Comparison of ENCODE assay signal across 12 cellular contexts in genomic region chr18:12032786-12033642, GRCh38. TPM values are rescaled to one million over a fixed set of nuclear protein-coding genes. Genes with fewer than 3 reads are reported as not detected.
DNase-seq lines count a peak whose midpoint lies in the region; ATAC-seq and TF ChIP-seq lines count a peak whose summit lies in the region.
"Had no signal": no experiment of that assay in that cellular context is flagged by ENCODE, and none has a peak within 500 bp of the region (broad histone marks: within the 10 kb centered on the region; RNA-seq: fewer than 3 reads in every experiment).

No MANE protein-coding gene starts in this region.

- DNase-seq in HCEC 1CT, result peak; percentile 68
- DNase-seq in mammary epithelial cell, result peak; percentile 47
- peak; percentile 18 for DNase-seq in kidney tubule cell (ENCODE audit: low spot score)
- peak; percentile 57 for DNase-seq in type B pancreatic cell (ENCODE audit: extremely low spot score, unreplicated experiment)
- no peak for DNase-seq in NCI-H2171 treated with DMSO at 0.1 percent for 48 hours (lab: John Stamatoyannopoulos, UW)
- DNase-seq: activated CD4-positive, alpha-beta T cell treated with anti-CD3 and anti-CD28 coated beads for 1 hour; DMS53; mucosa of descending colon had no signal

- in situ Hi-C loops in mammary epithelial cell (cut with MboI; ENCODE audit: low sequenced_read_pairs in 2 of 2), result loop anchor here (10.0 to 25.0 kb wide), 3 partner anchors 98 to 371 kb away; no protein-coding TSS in a partner anchor

- H3K9ac ChIP-seq in mammary epithelial cell (ENCODE audit: insufficient read depth, low read length), result no peak overlapping the region

- 98% methylated on average over 11 of the region's 11 CpGs for WGBS in mammary epithelial cell (ENCODE audit: low coverage, missing lambda C conversion rate)

- H3K9me3 Mint-ChIP-seq in type B pancreatic cell, result no peaks in the 10 kb centered on the region

- TF ChIP-seq CTCF in mammary epithelial cell (conservative IDR thresholded peaks at IDR 0.05 in 1 of 2, IDR thresholded peaks at IDR 0.05 in 1 of 2; ENCODE audit: extremely low read depth in 1 of 2, insufficient read depth in 1 of 2, low read depth in 1 of 2, low read length in 2 of 2) (no peak), type B pancreatic cell (conservative IDR thresholded peaks at IDR 0.05) (no peak)

- H2AFZ ChIP-seq in mammary epithelial cell (ENCODE audit: low read depth, low read length), result no peak overlapping the region

- H3K27ac Mint-ChIP-seq in type B pancreatic cell, result peak overlapping the region; percentile 37

- H3K4me2 ChIP-seq in mammary epithelial cell (ENCODE audit: insufficient read depth, low read depth, low read length), result no peak overlapping the region

- H3K27me3 Mint-ChIP-seq in type B pancreatic cell, result peaks cover 5% of the 10 kb centered on the region

- no peaks in the 10 kb centered on the region for H3K27me3 ChIP-seq in mammary epithelial cell (ENCODE audit: insufficient read depth, low read length)
- H3K27me3 ChIP-seq: ascending aorta had no signal

- intact Hi-C loops in mammary epithelial cell (cut with micrococcal nuclease), result no loop called here

- H3K79me2 ChIP-seq in mammary epithelial cell (ENCODE audit: insufficient read depth, low read length), result no peaks in the 10 kb centered on the region

- H3K36me3 Mint-ChIP-seq in type B pancreatic cell, result peaks cover 5% of the 10 kb centered on the region

- H3K4me3 ChIP-seq in mammary epithelial cell (replicated peaks in 1 of 3; ENCODE audit: insufficient read depth in 1 of 3, low read depth in 2 of 3, low read length in 3 of 3), result no peak overlapping the region
- H3K4me3 ChIP-seq: ascending aorta, mucosa of descending colon had no signal

- CTCF ChIA-PET in mammary epithelial cell (lab: Charles Lee; ENCODE audit: low non-redundant PET), result no interaction called here

- peaks cover 17% of the 10 kb centered on the region for H3K4me1 Mint-ChIP-seq in type B pancreatic cell (ENCODE audit: unreplicated experiment)

- no TSS peak for BruUV-seq in mammary epithelial cell (replicated peaks; lab: Mats Ljungman, UMichigan)

- no peaks in the 10 kb centered on the region for H3K36me3 ChIP-seq in mammary epithelial cell (ENCODE audit: insufficient read depth, low read length)

- H3K4me1 ChIP-seq in mammary epithelial cell (ENCODE audit: insufficient read depth, low read length), result peaks cover 7% of the 10 kb centered on the region
- H3K4me1 ChIP-seq: ascending aorta had no signal

- no peak overlapping the region for H3K4me3 Mint-ChIP-seq in type B pancreatic cell

- ATAC-seq in HG02763 (IDR thresholded peaks at IDR 0.05; ENCODE audit: unreplicated experiment), result no peak
- ATAC-seq in HG02840 (IDR thresholded peaks at IDR 0.05; ENCODE audit: low FRiP score, unreplicated experiment), result no peak
- ATAC-seq: mucosa of descending colon, SK-N-SH treated with all-trans-retinoic acid at 6 μM for 48 hours had no signal

- H3K27ac ChIP-seq in mammary epithelial cell (ENCODE audit: insufficient read depth, low read depth, low read length), result no peak overlapping the region
- H3K27ac ChIP-seq: ascending aorta had no signal

- H4K20me1 ChIP-seq in mammary epithelial cell (ENCODE audit: insufficient read depth, low read length), result no peaks in the 10 kb centered on the region

- dilution Hi-C loops in mammary epithelial cell (cut with HindIII; ENCODE audit: low sequenced_read_pairs), result loop anchor here (5.0 kb wide), 2 partner anchors 51 to 111 kb away; partner anchors contain the start of gene IMPA2

- H3K9me3 ChIP-seq in mammary epithelial cell (replicated peaks; ENCODE audit: insufficient read depth, low read length), result no peaks in the 10 kb centered on the region
- H3K9me3 ChIP-seq: ascending aorta, mucosa of descending colon had no signal

RNA-seq across cellular contexts. Expression of gene IMPA2, which starts 51.7 kb away (rescaled TPM):
- total RNA-seq in mammary epithelial cell (10 to 100 TPM; 16.5 to 41.8 TPM), type B pancreatic cell (ENCODE audit: low replicate concordance) (53.6 and 56.3 TPM in 2 replicates)
- 23.9 TPM for polyA plus RNA-seq in mammary epithelial cell
- polyA minus RNA-seq in mammary epithelial cell, result 33.9 TPM
